ENCODE assay signal across 19 cellular contexts in the genomic region with DNA sequence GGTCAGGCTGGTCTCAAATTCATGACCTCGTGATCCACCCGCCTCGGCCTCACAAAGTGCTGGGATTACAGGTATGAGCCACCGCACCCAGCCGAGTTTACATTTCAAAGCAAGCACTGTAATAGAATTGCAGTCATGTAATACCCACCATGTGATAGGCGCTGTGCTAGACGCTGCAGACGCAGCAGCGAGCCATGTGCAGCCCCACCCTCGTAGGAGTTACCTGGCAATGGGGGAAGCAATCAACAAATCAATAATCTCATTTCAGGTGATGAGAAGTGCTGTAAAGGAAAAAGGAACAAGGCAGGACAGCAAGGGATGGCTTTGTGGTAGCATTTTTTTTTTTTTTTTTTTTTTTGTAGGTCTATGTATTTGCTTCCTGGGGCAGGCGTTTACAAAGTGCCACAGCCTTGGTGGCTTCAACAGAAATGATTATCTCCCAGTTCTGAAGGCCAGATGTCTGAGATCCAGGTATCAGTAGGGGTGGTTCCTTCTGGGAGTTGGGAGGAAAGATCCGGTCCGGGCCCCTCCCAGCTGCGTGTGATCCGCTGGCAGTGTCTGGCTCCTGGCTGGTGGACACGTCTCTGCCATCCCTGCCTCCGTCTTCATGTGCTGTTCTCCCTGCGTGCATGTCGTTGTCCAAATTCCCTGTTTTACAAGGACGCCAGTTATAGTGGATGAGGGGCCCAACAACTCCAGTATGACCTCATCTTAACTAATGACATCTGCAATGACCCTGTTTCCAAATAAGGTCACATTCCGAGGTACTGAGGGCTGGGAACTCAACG.
DNase-seq lines count a peak whose midpoint lies in the region; ATAC-seq and TF ChIP-seq lines count a peak whose summit lies in the region.
"Had no signal": no experiment of that assay in that cellular context is flagged by ENCODE, and none has a peak within 500 bp of the region (broad histone marks: within the 10 kb centered on the region; RNA-seq: fewer than 3 reads in every experiment).

No MANE protein-coding gene starts in this region.

- DNase-seq in IMR-90 (no peak), glutamatergic neuron (no peak), neural crest cell (ENCODE audit: low read depth, low spot score) (no peak), type B pancreatic cell (ENCODE audit: extremely low spot score, unreplicated experiment) (no peak), GM13977 (ENCODE audit: low spot score) (no peak)
- DNase-seq: ACHN, AML-193, DMS 273 treated with DMSO at 0.1 percent for 48 hours, KBM-7, MV-4-11, NCI-H1694 treated with DMSO at 0.1 percent for 48 hours, NCI-H510A, SHP77 had no signal

- H3K4me1 Mint-ChIP-seq in glutamatergic neuron (ENCODE audit: low read depth, unreplicated experiment) (no peaks in the 10 kb centered on the region), neural crest cell (no peaks in the 10 kb centered on the region), type B pancreatic cell (ENCODE audit: unreplicated experiment) (peaks cover 10% of the 10 kb centered on the region)
- H3K4me1 Mint-ChIP-seq: GM23338 had no signal

- H3K14ac ChIP-seq in IMR-90 (replicated peaks; ENCODE audit: low read depth, low read length) = no peak overlapping the region

- H3K27ac Mint-ChIP-seq in glutamatergic neuron (ENCODE audit: unreplicated experiment) = peak overlapping the region; percentile 52
- H3K27ac Mint-ChIP-seq in neural crest cell (ENCODE audit: unreplicated experiment) = peak overlapping the region; percentile 63
- H3K27ac Mint-ChIP-seq in type B pancreatic cell = peak overlapping the region; percentile 41
- H3K27ac Mint-ChIP-seq: GM23338 had no signal

- H3K23ac ChIP-seq in IMR-90 (ENCODE audit: low read depth, low read length) = no peak overlapping the region

- H3K27ac ChIP-seq in IMR-90 (ENCODE audit: insufficient read depth, low read length) = no peak overlapping the region
- H3K27ac ChIP-seq: C4-2B, SK-N-MC had no signal

- dilution Hi-C loops in IMR-90 (cut with HindIII; ENCODE audit: low sequenced_read_pairs, unreplicated experiment) = no loop called here

- BruUV-seq in IMR-90 (replicated peaks; lab: Mats Ljungman, UMichigan) = no TSS peak

- TF ChIP-seq CTCF in IMR-90 (conservative IDR thresholded peaks at IDR 0.05; ENCODE audit: low read depth, low read length) (no peak), glutamatergic neuron (IDR thresholded peaks at IDR 0.05; ENCODE audit: partially characterized antibody, unreplicated experiment) (no peak), neural crest cell (conservative IDR thresholded peaks at IDR 0.05) (no peak), type B pancreatic cell (conservative IDR thresholded peaks at IDR 0.05) (no peak), GM13977 (IDR thresholded peaks at IDR 0.05; ENCODE audit: extremely low read depth, insufficient read depth, missing control alignments) (no peak)

- H3K4me3 ChIP-seq in IMR-90 (ENCODE audit: insufficient read depth, low read depth, low read length) = no peak overlapping the region
- H3K4me3 ChIP-seq: GM23338, SK-N-MC had no signal

- TF ChIP-seq POLR2A in IMR-90 (IDR thresholded peaks at IDR 0.05; ENCODE audit: low read depth, low read length) = no peak

- no peak overlapping the region for H4K91ac ChIP-seq in IMR-90 (ENCODE audit: insufficient read depth, low read depth, low read length)

- H3K4ac ChIP-seq in IMR-90 (ENCODE audit: low read depth, low read length) = no peak overlapping the region

- no peaks in the 10 kb centered on the region; the same call in 1 of the 2 replicates for H3K9me3 ChIP-seq in IMR-90 (ENCODE audit: control insufficient read depth, insufficient read depth, low read length)

- H3K18ac ChIP-seq in IMR-90 (ENCODE audit: low read depth, low read length) = no peak overlapping the region

- no peaks in the 10 kb centered on the region for H3K9me1 ChIP-seq in IMR-90 (ENCODE audit: insufficient read depth, low read length)

- peaks cover 10% of the 10 kb centered on the region for H3K4me1 ChIP-seq in IMR-90 (ENCODE audit: control insufficient read depth, insufficient read depth, low read length)

- no peak overlapping the region for H2AK9ac ChIP-seq in IMR-90 (replicated peaks; ENCODE audit: low read depth, low read length, poor library complexity)

- H2BK20ac ChIP-seq in IMR-90 (ENCODE audit: low read depth, low read length) = no peak overlapping the region

- no peak overlapping the region for H4K8ac ChIP-seq in IMR-90 (ENCODE audit: low read depth in 2 of 2, low read length in 2 of 2)

- no peaks in the 10 kb centered on the region for H3K36me3 ChIP-seq in IMR-90 (ENCODE audit: control insufficient read depth, insufficient read depth, low read length)

- no peaks in the 10 kb centered on the region for H3K79me1 ChIP-seq in IMR-90 (ENCODE audit: low read depth in 1 of 2, low read length in 2 of 2)

- H4K5ac ChIP-seq in IMR-90 (ENCODE audit: low read depth, low read length) = no peak overlapping the region

- no peak overlapping the region for H3K9ac ChIP-seq in IMR-90 (ENCODE audit: low read depth, low read length)

- H3K4me3 Mint-ChIP-seq in glutamatergic neuron (ENCODE audit: unreplicated experiment) (no peak overlapping the region), neural crest cell (no peak overlapping the region), type B pancreatic cell (no peak overlapping the region)
- H3K4me3 Mint-ChIP-seq: GM23338 had no signal

- CTCF ChIA-PET in IMR-90 (lab: Yijun Ruan, JAX) = no interaction called here

- POLR2A ChIA-PET in IMR-90 (lab: Charles Lee; ENCODE audit: unreplicated experiment) = no interaction called here

- peak overlapping the region; percentile 56; the same call in 1 of the 2 replicates for H2AK5ac ChIP-seq in IMR-90 (ENCODE audit: low read depth, low read length)

- H2BK5ac ChIP-seq in IMR-90 (ENCODE audit: low read depth, low read length, poor library complexity, severe bottlenecking) = no peak overlapping the region

- in situ Hi-C loops in IMR-90 (cut with MboI; ENCODE audit: low sequenced_read_pairs) (no loop called here), GM13977 (cut with MboI; ENCODE audit: low pct_unique_long_range_greater_than_20kb, low sequenced_read_pairs, unreplicated experiment) (no loop called here)

- no peak overlapping the region for H2BK15ac ChIP-seq in IMR-90 (ENCODE audit: low read depth, low read length)

- no peaks in the 10 kb centered on the region; the same call in 1 of the 2 replicates for H4K20me1 ChIP-seq in IMR-90 (ENCODE audit: insufficient read depth, low read length)

- H3K36me3 Mint-ChIP-seq in glutamatergic neuron (ENCODE audit: unreplicated experiment) (peaks cover 10% of the 10 kb centered on the region), neural crest cell (ENCODE audit: low read depth) (no peaks in the 10 kb centered on the region), type B pancreatic cell (no peaks in the 10 kb centered on the region)

- no peak overlapping the region for H3K56ac ChIP-seq in IMR-90 (ENCODE audit: extremely low read depth, insufficient read depth, low read length)

- no peak for ATAC-seq in IMR-90 (ENCODE audit: low read depth)
- ATAC-seq in GM18870 (IDR thresholded peaks at IDR 0.05; ENCODE audit: unreplicated experiment) = no peak
- no peak for ATAC-seq in HG03342 (IDR thresholded peaks at IDR 0.05; ENCODE audit: unreplicated experiment)
- ATAC-seq: GM23338, HCT116 had no signal

- no peak overlapping the region for H2AFZ ChIP-seq in IMR-90 (replicated peaks; ENCODE audit: low read length, poor library complexity)
- H2AFZ ChIP-seq: GM23338 had no signal

- H3K9me3 Mint-ChIP-seq in glutamatergic neuron (ENCODE audit: unreplicated experiment) (peaks cover 9% of the 10 kb centered on the region), neural crest cell (peaks cover 8% of the 10 kb centered on the region), type B pancreatic cell (peaks cover 5% of the 10 kb centered on the region)

- intact Hi-C loops in IMR-90 (cut with micrococcal nuclease) = no loop called here

- no peaks in the 10 kb centered on the region for H3K27me3 Mint-ChIP-seq in glutamatergic neuron (ENCODE audit: unreplicated experiment)
- peaks cover 14% of the 10 kb centered on the region for H3K27me3 Mint-ChIP-seq in neural crest cell (ENCODE audit: low read depth)
- H3K27me3 Mint-ChIP-seq in type B pancreatic cell = no peaks in the 10 kb centered on the region

- TF ChIP-seq RAD21 in IMR-90 (IDR thresholded peaks at IDR 0.05; ENCODE audit: low read length) = no peak

- H3K27me3 ChIP-seq in IMR-90 (ENCODE audit: control insufficient read depth, insufficient read depth, low read length) = peaks cover 14% of the 10 kb centered on the region

- H2BK120ac ChIP-seq in IMR-90 (ENCODE audit: low read depth, low read length) = no peak overlapping the region

- H3K4me2 ChIP-seq in IMR-90 (ENCODE audit: low read depth, low read length) = no peak overlapping the region
- H3K4me2 ChIP-seq: GM23338 had no signal

- 85% methylated on average over 6 of the region's 22 CpGs; no CpG with 5 or more reads in 1 of the 2 experiments for WGBS in IMR-90 (ENCODE audit: extremely low coverage in 2 of 2, insufficient read length in 1 of 2), 2 experiments

TF ChIP-seq in IMR-90, 13 proteins besides CTCF, POLR2A, EP300 and RAD21:
- no peak for TF ChIP-seq FOS (IDR thresholded peaks at IDR 0.05; ENCODE audit: low read depth, low read length)
TF ChIP-seq in IMR-90: peak in this region for 0.
